8 cellular contexts compared by ENCODE assay signal in the genomic region with DNA sequence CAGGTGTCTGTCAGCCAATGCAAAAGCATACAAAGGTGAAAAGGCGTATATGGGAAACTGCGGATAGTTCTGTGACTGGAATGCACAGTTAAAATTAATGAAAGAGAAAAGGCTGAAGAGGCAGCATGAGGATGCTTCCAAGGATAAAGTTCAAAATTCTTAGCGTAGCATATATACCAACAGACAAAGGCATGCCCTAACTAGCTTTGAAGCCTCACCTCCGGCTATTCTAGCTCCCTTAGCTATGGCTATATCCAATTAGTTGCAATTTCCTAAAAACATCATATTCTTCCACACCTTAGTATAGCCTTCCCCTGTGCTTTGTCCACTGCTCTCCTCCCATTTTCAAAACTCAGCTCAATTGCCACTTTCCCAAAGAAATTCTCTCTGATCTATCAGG.
DNase-seq lines count a peak whose midpoint lies in the region; TF ChIP-seq lines count a peak whose summit lies in the region.

No MANE protein-coding gene starts in this region.

- TF ChIP-seq CTCF in C4-2B (conservative IDR thresholded peaks at IDR 0.05) (no peak), NB4 (IDR thresholded peaks at IDR 0.05; ENCODE audit: low read depth, low read length) (no peak)

- TF ChIP-seq POLR2A in NB4 (IDR thresholded peaks at IDR 0.05; ENCODE audit: extremely low read depth, insufficient read length): no peak

- H3K4me1 ChIP-seq in endocrine pancreas (ENCODE audit: control insufficient read depth, insufficient read depth, low read length): peaks cover 7% of the 10 kb centered on the region
- peaks cover 37% of the 10 kb centered on the region for H3K4me1 ChIP-seq in neuron (ENCODE audit: insufficient read depth, low read length)

- H3K27me3 ChIP-seq in endocrine pancreas (ENCODE audit: control insufficient read depth, insufficient read depth, low read length): no peaks in the 10 kb centered on the region
- no peaks in the 10 kb centered on the region for H3K27me3 ChIP-seq in neuron (ENCODE audit: insufficient read depth, low read length)

- no peak for DNase-seq in NB4 (ENCODE audit: low read depth)
- DNase-seq in NCI-H1105 treated with DMSO at 0.1 percent for 48 hours (lab: John Stamatoyannopoulos, UW): no peak
- DNase-seq in germinal center (ENCODE audit: low spot score): no peak
- no peak for DNase-seq in NCI-H526 (lab: John Stamatoyannopoulos, UW)
- DNase-seq in NCI-H69 (lab: John Stamatoyannopoulos, UW): no peak

- no peak overlapping the region for H3K9ac ChIP-seq in endocrine pancreas (ENCODE audit: control insufficient read depth, insufficient read depth, low read length)

- peak overlapping the region; percentile 99 for H3K27ac ChIP-seq in C4-2B

- H3K36me3 ChIP-seq in endocrine pancreas (ENCODE audit: control insufficient read depth, insufficient read depth, low read length) (peaks cover 4% of the 10 kb centered on the region), neuron (ENCODE audit: insufficient read depth, low read length) (peaks cover 38% of the 10 kb centered on the region)

- no peak overlapping the region for H2AFZ ChIP-seq in neuron (ENCODE audit: low read depth, low read length)

- H3K4me3 ChIP-seq in NB4 (ENCODE audit: low read depth, low read length) (peak overlapping the region; percentile 86), endocrine pancreas (ENCODE audit: control insufficient read depth, insufficient read depth, low read length) (peak overlapping the region; percentile 44), neuron (ENCODE audit: low read length) (peak overlapping the region; percentile 99)

- H3K9me3 ChIP-seq in endocrine pancreas (ENCODE audit: control insufficient read depth, low read length) (no peaks in the 10 kb centered on the region), neuron (ENCODE audit: low read length) (peaks cover 2% of the 10 kb centered on the region)

Comparison
In these comparisons a context has a peak if more than half of its experiments do, and no peak if none do; other contexts are left out.
1. H3K4me3 ChIP-seq: peak in every context shown above with its lines; median percentile 99 in neuron; 86 in NB4; 44 in endocrine pancreas.